8 cellular contexts compared by ENCODE assay signal in genomic region chr4:88159137-88159725, GRCh38. TPM values are rescaled to one million over a fixed set of nuclear protein-coding genes. Genes with fewer than 3 reads are reported as not detected.
DNase-seq lines count a peak whose midpoint lies in the region; ATAC-seq and TF ChIP-seq lines count a peak whose summit lies in the region.

No MANE protein-coding gene starts in this region.

- H3K9me2 ChIP-seq in GM23338 (ENCODE audit: insufficient read depth): no peaks in the 10 kb centered on the region

- no TSS peak for BruUV-seq in Panc1 (replicated peaks; lab: Mats Ljungman, UMichigan)

- no peaks in the 10 kb centered on the region for H3K79me2 ChIP-seq in GM23338 (replicated peaks; ENCODE audit: insufficient read depth)

- H3K27ac ChIP-seq in GM23338 (ENCODE audit: low read depth) (no peak overlapping the region), Panc1 (ENCODE audit: low read length) (peak overlapping the region; percentile 75)

- H4K20me1 ChIP-seq in GM23338 (replicated peaks; ENCODE audit: insufficient read depth): no peaks in the 10 kb centered on the region

- peak overlapping the region; percentile 69 for H3K4me3 ChIP-seq in GM23338
- H3K4me3 ChIP-seq in Panc1 (ENCODE audit: low read depth in 2 of 2, low read length in 2 of 2): peak overlapping the region; percentile 57 to 75

- no peaks in the 10 kb centered on the region for H3K36me3 ChIP-seq in GM23338 (ENCODE audit: insufficient read depth)
- no peaks in the 10 kb centered on the region for H3K36me3 ChIP-seq in Panc1 (ENCODE audit: control insufficient read depth, insufficient read depth, low read length)

- H2AFZ ChIP-seq in GM23338: peak overlapping the region; percentile 98

- TF ChIP-seq CTCF in GM23338 (conservative IDR thresholded peaks at IDR 0.05; ENCODE audit: low read depth in 2 of 2) (no peak), Panc1 (IDR thresholded peaks at IDR 0.05) (no peak), endothelial cell (IDR thresholded peaks at IDR 0.05; ENCODE audit: unreplicated experiment) (no peak)

- no peak overlapping the region for H3K27ac Mint-ChIP-seq in GM23338
- no peak overlapping the region for H3K27ac Mint-ChIP-seq in endothelial cell (ENCODE audit: unreplicated experiment)
- peak overlapping the region in 1 of 6 donors; percentile 33 for H3K27ac Mint-ChIP-seq in naive B cell

- peak overlapping the region; percentile 93 for H3K4me2 ChIP-seq in GM23338

- POLR2A ChIA-PET in Panc1 (lab: Charles Lee): no interaction called here

- peaks cover 13% of the 10 kb centered on the region for H3K27me3 Mint-ChIP-seq in GM23338 (ENCODE audit: insufficient read depth, low read depth, poor library complexity)
- peaks cover 4% of the 10 kb centered on the region for H3K27me3 Mint-ChIP-seq in endothelial cell (ENCODE audit: unreplicated experiment)
- peaks cover 0 to 5% (median 0%) of the 10 kb centered on the region in 3 donors for H3K27me3 Mint-ChIP-seq in naive B cell

- H3K4me3 Mint-ChIP-seq in GM23338 (peak overlapping the region; percentile 78), endothelial cell (ENCODE audit: unreplicated experiment) (peak overlapping the region; percentile 91), naive B cell (peak overlapping the region; percentile 71 to 84 (median 80))

- H3K9me3 Mint-ChIP-seq in GM23338: no peaks in the 10 kb centered on the region; the same call in 2 of the 3 replicates
- no peaks in the 10 kb centered on the region for H3K9me3 Mint-ChIP-seq in endothelial cell (ENCODE audit: unreplicated experiment)
- H3K9me3 Mint-ChIP-seq in naive B cell: peaks cover 0 to 6% (median 5%) of the 10 kb centered on the region in 7 donors

- in situ Hi-C loops in Caki2 (cut with HindIII; ENCODE audit: low pct_unique_long_range_greater_than_20kb, low sequenced_read_pairs): no loop called here
- in situ Hi-C loops in Panc1 (cut with HindIII; ENCODE audit: low pct_unique_long_range_greater_than_20kb, low sequenced_read_pairs): no loop called here

- peaks cover 7% of the 10 kb centered on the region; the same call in 1 of the 2 replicates for H3F3A ChIP-seq in GM23338 (replicated peaks; ENCODE audit: low read depth)

- ATAC-seq in GM23338 (peak; percentile 85), Panc1 (peak; percentile 87), naive B cell (ENCODE audit: low read depth in 2 of 2) (no peak)

- H3K4me1 Mint-ChIP-seq in GM23338: peaks cover 28% of the 10 kb centered on the region
- peaks cover 17% of the 10 kb centered on the region for H3K4me1 Mint-ChIP-seq in endothelial cell (ENCODE audit: unreplicated experiment)
- H3K4me1 Mint-ChIP-seq in naive B cell: peaks cover 5 to 13% (median 9%) of the 10 kb centered on the region in 3 donors

- H3K4me1 ChIP-seq in GM23338 (ENCODE audit: insufficient read depth) (peaks cover 35% of the 10 kb centered on the region), Panc1 (ENCODE audit: control insufficient read depth, insufficient read depth, low read length) (no peaks in the 10 kb centered on the region)

- H3K27me3 ChIP-seq in GM23338 (ENCODE audit: insufficient read depth): peaks cover 24% of the 10 kb centered on the region
- no peaks in the 10 kb centered on the region; the same call in 1 of the 2 replicates for H3K27me3 ChIP-seq in Panc1 (ENCODE audit: control insufficient read depth, insufficient read depth, low read length)

- DNase-seq in Caki2 (ENCODE audit: low read depth) (peak; percentile 55), GM23338 (ENCODE audit: low spot score) (peak; percentile 71), Panc1 (ENCODE audit: low read depth, low spot score) (no peak), endothelial cell (ENCODE audit: low spot score) (no peak), naive B cell (no peak), T-helper 9 cell (no peak), cerebellar nuclear complex (lab: John Stamatoyannopoulos, UW) (no peak), Ammon's horn (ENCODE audit: low spot score) (no peak)

- peaks cover under 1% of the 10 kb centered on the region; the same call in 1 of the 3 replicates for H3K36me3 Mint-ChIP-seq in GM23338 (ENCODE audit: low read depth)
- H3K36me3 Mint-ChIP-seq in endothelial cell (ENCODE audit: low read depth, unreplicated experiment): peaks cover under 1% of the 10 kb centered on the region
- no peaks in the 10 kb centered on the region for H3K36me3 Mint-ChIP-seq in naive B cell

- H3K9me3 ChIP-seq in Panc1 (ENCODE audit: control insufficient read depth, insufficient read depth, low read depth, low read length): no peaks in the 10 kb centered on the region

- CTCF ChIA-PET in Panc1 (lab: Charles Lee): interaction anchor here (0.5 kb wide), 1 partner anchor 320 kb away, joined by 6 read pairs; no protein-coding TSS in a partner anchor

- intact Hi-C loops in Panc1 (cut with micrococcal nuclease; ENCODE audit: unreplicated experiment): no loop called here

TF ChIP-seq in GM23338, 12 proteins besides CTCF, POLR2A, EP300 and RAD21:
- TF ChIP-seq NANOG (IDR thresholded peaks at IDR 0.05; ENCODE audit: borderline replicate concordance) (no peak), EZH2 (IDR thresholded peaks at IDR 0.05; ENCODE audit: low read depth, unreplicated experiment) (no peak), ZNF331 (CRISPR knock-in tag; IDR thresholded peaks at IDR 0.05; ENCODE audit: low read depth) (no peak), POLR2AphosphoS5 (IDR thresholded peaks at IDR 0.05; ENCODE audit: low read depth) (no peak), ZNF114 (CRISPR knock-in tag; IDR thresholded peaks at IDR 0.05) (no peak), STAT1 (IDR thresholded peaks at IDR 0.05; ENCODE audit: unreplicated experiment) (no peak), CREB1 (CRISPR knock-in tag; IDR thresholded peaks at IDR 0.05; ENCODE audit: low read depth) (peak; percentile 65; the same call in 1 of the 2 replicates)

RNA-seq across cellular contexts. Expression of gene ABCG2, which starts 0.8 kb away (rescaled TPM):
- total RNA-seq in Caki2 (2014; rRNA removed; shearing (Covaris generic); ENCODE audit: low replicate concordance): 1.2 and 12.8 TPM in 2 replicates
- 6.1 and 10.6 TPM in 2 replicates for total RNA-seq in GM23338 (2014; rRNA removed; shearing (Covaris generic))
- polyA plus RNA-seq in GM23338 (2016; fragmentation: Nextera tagmentation; extraction: Ambion mirVana) (1.5 and 2.2 TPM in 2 replicates), naive B cell (ENCODE audit: low read depth in 6 of 6) (1 to 10 TPM in 1 of 6 donors, under 1 TPM in 4, not detected in 1; 0.20 to 1.1 (median 0.49) TPM)
- total RNA-seq in Panc1 (2021; ENCODE audit: unreplicated experiment) (63.3 TPM), endothelial cell (ENCODE audit: unreplicated experiment) (37.0 TPM)
- polyA plus RNA-seq in Panc1 (2012; ENCODE audit: insufficient read length): 15.7 TPM

Comparison
In these comparisons a context has a peak if more than half of its experiments do, and no peak if none do; other contexts are left out.
1. DNase-seq: peak in Caki2 (single experiment) and GM23338 (single experiment); none in Panc1 (single experiment), endothelial cell (single experiment), naive B cell (single experiment), T-helper 9 cell (single experiment), cerebellar nuclear complex (0 of 2) and Ammon's horn (single experiment).
2. ATAC-seq: peak in GM23338 (single experiment) and Panc1 (single experiment); none in naive B cell (0 of 2).
3. Peak in every context shown above with its lines, with median percentiles within 50 percentile points of each other: H3K4me3 Mint-ChIP-seq.